24 cellular contexts compared by ENCODE assay signal in the genomic region with DNA sequence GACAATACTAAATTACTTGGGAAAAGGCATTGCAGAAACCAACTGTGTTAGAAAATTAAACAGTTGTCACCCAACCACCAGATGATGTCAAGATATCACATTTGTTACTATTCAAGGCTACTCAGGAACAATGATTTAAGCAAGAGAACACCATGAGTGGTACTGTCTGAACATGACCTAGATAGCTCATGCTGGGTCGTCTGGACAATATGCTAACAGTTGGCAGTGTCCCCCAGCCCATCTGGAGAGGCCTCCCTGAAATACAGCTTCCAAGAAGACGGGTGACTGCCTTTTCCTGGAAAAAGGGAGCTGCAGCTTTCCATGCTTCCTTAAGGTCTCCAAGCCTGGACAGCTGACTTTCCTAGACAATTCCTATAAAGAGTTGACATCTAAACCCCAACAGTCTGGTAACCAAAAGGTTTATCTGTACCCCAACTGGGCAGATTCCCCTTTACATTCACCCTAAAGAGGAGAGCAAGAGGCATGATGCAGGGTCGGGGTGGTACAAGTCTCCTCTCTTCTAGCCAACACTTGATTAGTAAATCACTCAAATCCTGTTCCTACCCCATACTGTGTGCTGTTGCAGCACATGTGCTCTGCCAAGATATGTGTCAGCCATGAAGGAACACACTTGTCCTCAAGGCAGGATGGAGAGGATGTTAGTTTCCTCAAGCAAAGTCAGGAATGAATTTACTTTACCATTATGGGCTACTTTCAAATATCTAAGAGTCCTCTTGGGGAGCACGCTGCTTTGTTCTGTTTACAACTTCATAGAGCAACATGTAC.
DNase-seq lines count a peak whose midpoint lies in the region; ATAC-seq, FAIRE-seq and TF ChIP-seq lines count a peak whose summit lies in the region.
"Had no signal": no experiment of that assay in that cellular context is flagged by ENCODE, and none has a peak within 500 bp of the region (broad histone marks: within the 10 kb centered on the region; RNA-seq: fewer than 3 reads in every experiment).

No MANE protein-coding gene starts in this region.

- FAIRE-seq in keratinocyte (lab: Jason Lieb, UNC) = peak; percentile 41
- FAIRE-seq: GM12891, H54 had no signal

- no peaks in the 10 kb centered on the region for H4K20me1 ChIP-seq in keratinocyte (ENCODE audit: control insufficient read depth, extremely low read depth, insufficient read depth, low read length)
- H4K20me1 ChIP-seq: BLaER1 treated with 17β-estradiol and CSF1 and Interleukin-3, amounts not matched to agents 10 nM and 100 nM had no signal

- no peaks in the 10 kb centered on the region for H3K36me3 ChIP-seq in keratinocyte (ENCODE audit: control insufficient read depth in 2 of 2, extremely low read depth in 1 of 2, insufficient read depth in 2 of 2, low read length in 2 of 2)
- H3K36me3 ChIP-seq: BLaER1 treated with 17β-estradiol and CSF1 and Interleukin-3, amounts not matched to agents 10 nM and 100 nM; colonic mucosa; SJSA1; transverse colon had no signal

- TF ChIP-seq CTCF in keratinocyte (optimal IDR thresholded peaks at IDR 0.05 in 1 of 3, IDR thresholded peaks at IDR 0.05 in 1 of 3, conservative IDR thresholded peaks at IDR 0.05 in 1 of 3; ENCODE audit: extremely low read depth in 1 of 3, insufficient read depth in 2 of 3, low read length in 3 of 3) = no peak

- intact Hi-C loops in sciatic nerve (cut with DNase I) = loop anchor here (5.0 kb wide), 1 partner anchor 117 kb away; no protein-coding TSS in a partner anchor

- ATAC-seq in sciatic nerve = no peak
- ATAC-seq: activated T-cell treated with anti-CD3 and anti-CD28 coated beads, Interleukin-2, amount 50 U/mL, for 72 hours; stimulated activated memory B cell treated with anti-CD40 and anti-IgM and Interleukin-4, amounts not matched to agents 10 μg/mL and 1 μg/mL and 100 μg/mL, for 72 hours had no signal

- no peak overlapping the region for H3K4me2 ChIP-seq in keratinocyte (ENCODE audit: control insufficient read depth, extremely low read depth, insufficient read depth, low read depth, low read length)
- H3K4me2 ChIP-seq: BLaER1 treated with 17β-estradiol and CSF1 and Interleukin-3, amounts not matched to agents 10 nM and 100 nM; KMS-11 had no signal

- DNase-seq in NCI-H446 (lab: John Stamatoyannopoulos, UW) = peak; percentile 81 to 85
- DNase-seq in UCSD-AML1 (lab: John Stamatoyannopoulos, UW; ENCODE audit: unreplicated experiment) = peak; percentile 8
- DNase-seq in keratinocyte (ENCODE audit: low read depth, low spot score) = no peak
- peak; percentile 4 for DNase-seq in skeletal muscle cell (ENCODE audit: low read depth)
- DNase-seq in HT-29 (ENCODE audit: low spot score) = no peak
- DNase-seq in activated effector memory CD4-positive, alpha-beta T cell treated with Interleukin-2 at 50 U/mL for 16 hours = no peak
- DNase-seq in sciatic nerve (ENCODE audit: low spot score) = no peak
- DNase-seq: activated CD4-positive, alpha-beta T cell treated with anti-CD3 and anti-CD28 coated beads, Interleukin-2, amount 50 U/mL, for 4 hours; activated naive CD4-positive, alpha-beta T cell treated with Interleukin-2 at 50 U/mL for 16 hours; activated T-cell treated with anti-CD3 and anti-CD28 coated beads, Interleukin-2, amount 50 U/mL, for 72 hours; colonic mucosa; effector memory CD4-positive, alpha-beta T cell; MM.1S; naive B cell; NCI-H2029; NCI-H526 treated with DMSO at 0.1 percent for 48 hours; transverse colon had no signal

- H3K9me1 ChIP-seq in keratinocyte (ENCODE audit: control insufficient read depth, extremely low read depth, insufficient read depth, low read length) = no peaks in the 10 kb centered on the region

- H3K79me2 ChIP-seq in keratinocyte (ENCODE audit: control insufficient read depth, insufficient read depth, low read length) = no peaks in the 10 kb centered on the region

- no peak overlapping the region for H2AFZ ChIP-seq in keratinocyte (ENCODE audit: control insufficient read depth, low read length)

- H3K9me3 ChIP-seq in keratinocyte (ENCODE audit: control insufficient read depth, low read depth, low read length) = no peaks in the 10 kb centered on the region
- H3K9me3 ChIP-seq: colonic mucosa, SJSA1, transverse colon had no signal

- H3K27me3 ChIP-seq in keratinocyte (ENCODE audit: control insufficient read depth, extremely low read depth, insufficient read depth, low read length) = no peaks in the 10 kb centered on the region
- H3K27me3 ChIP-seq: BLaER1 treated with 17β-estradiol and CSF1 and Interleukin-3, amounts not matched to agents 10 nM and 100 nM; colonic mucosa; SJSA1; transverse colon had no signal

- H3K9ac ChIP-seq in keratinocyte (ENCODE audit: control insufficient read depth, extremely low read depth, insufficient read depth, low read length) = no peak overlapping the region
- H3K9ac ChIP-seq: BLaER1 treated with 17β-estradiol and CSF1 and Interleukin-3, amounts not matched to agents 10 nM and 100 nM; KMS-11 had no signal

- dilution Hi-C loops in keratinocyte (cut with MboI; ENCODE audit: extremely low pct_ligation_motif_present, low sequenced_read_pairs) = no loop called here

- H3K27ac ChIP-seq in keratinocyte (ENCODE audit: control insufficient read depth, insufficient read depth, low read length) = no peak overlapping the region
- H3K27ac ChIP-seq: BLaER1 treated with 17β-estradiol and CSF1 and Interleukin-3, amounts not matched to agents 10 nM and 100 nM; colonic mucosa; epithelial cell of prostate; KMS-11; SJSA1; transverse colon had no signal

- no peaks in the 10 kb centered on the region for H3K4me1 ChIP-seq in keratinocyte (ENCODE audit: control insufficient read depth, extremely low read depth, insufficient read depth, low read length)
- H3K4me1 ChIP-seq: BLaER1 treated with 17β-estradiol and CSF1 and Interleukin-3, amounts not matched to agents 10 nM and 100 nM; colonic mucosa; SJSA1; transverse colon had no signal

- H3K4me3 ChIP-seq in keratinocyte (ENCODE audit: control insufficient read depth in 2 of 3, extremely low read depth in 1 of 3, insufficient read depth in 2 of 3, low read depth in 1 of 3, low read length in 3 of 3) = no peak overlapping the region
- H3K4me3 ChIP-seq in skeletal muscle cell (ENCODE audit: low read depth, low read length) = no peak overlapping the region
- H3K4me3 ChIP-seq: BLaER1 treated with 17β-estradiol and CSF1 and Interleukin-3, amounts not matched to agents 10 nM and 100 nM; colonic mucosa; SJSA1; transverse colon had no signal

Comparison
In these comparisons a context has a peak if more than half of its experiments do, and no peak if none do; other contexts are left out.
1. DNase-seq: peak in NCI-H446 (2 of 2), UCSD-AML1 (single experiment) and skeletal muscle cell (single experiment); none in keratinocyte (single experiment), HT-29 (single experiment), activated effector memory CD4-positive, alpha-beta T cell treated with Interleukin-2 at 50 U/mL for 16 hours (single experiment) and sciatic nerve (single experiment).